Comparison of ENCODE assay signal across 15 cellular contexts in the genomic region with DNA sequence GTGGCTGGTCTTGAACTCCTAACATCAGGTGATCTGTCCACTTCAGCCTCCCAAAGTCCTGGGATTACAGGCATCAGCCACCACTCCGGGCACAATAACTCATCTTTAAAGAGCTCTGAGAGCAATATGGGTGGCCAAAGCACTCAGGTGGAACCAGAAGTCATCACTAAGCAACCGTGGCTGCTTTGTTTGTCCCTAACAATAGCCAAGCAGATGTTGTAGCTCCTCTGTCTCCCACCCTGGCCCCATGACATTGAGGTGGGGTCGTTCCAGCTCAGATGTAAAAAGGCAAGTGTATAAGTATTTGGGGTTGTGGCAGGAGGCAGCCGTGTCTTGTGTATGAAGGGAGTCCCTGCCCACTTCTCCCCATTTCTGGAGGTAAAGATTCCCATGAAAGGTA. TPM values are rescaled to one million over a fixed set of nuclear protein-coding genes. Genes with fewer than 3 reads are reported as not detected.
DNase-seq lines count a peak whose midpoint lies in the region; ATAC-seq, FAIRE-seq and TF ChIP-seq lines count a peak whose summit lies in the region.
"Had no signal": no experiment of that assay in that cellular context is flagged by ENCODE, and none has a peak within 500 bp of the region (broad histone marks: within the 10 kb centered on the region; RNA-seq: fewer than 3 reads in every experiment).

No MANE protein-coding gene starts in this region.

- H3K36me3 ChIP-seq in spleen = peaks cover 0 to 5% (median 0%) of the 10 kb centered on the region in 6 donors

- 59 to 77% (median 64%) methylated on average over 4 of the region's 4 CpGs for WGBS in spleen, 5 donors

- H3K4me3 Mint-ChIP-seq in effector memory CD8-positive, alpha-beta T cell = peak overlapping the region; percentile 43 to 46

- DNase-seq in DMS53 (lab: John Stamatoyannopoulos, UW) = peak; percentile 35
- DNase-seq in DMS53 treated with DMSO at 0.1 percent for 48 hours (lab: John Stamatoyannopoulos, UW; ENCODE audit: unreplicated experiment) = no peak
- DNase-seq in GM18507 (ENCODE audit: extremely low spot score, insufficient read length, low read depth) = no peak
- DNase-seq in effector memory CD8-positive, alpha-beta T cell = no peak
- peak; percentile 53 for DNase-seq in spleen
- DNase-seq in NOMO-1 treated with dmso at 0.1 percent for 144 hours (lab: John Stamatoyannopoulos, UW; ENCODE audit: unreplicated experiment) = no peak
- DNase-seq: NCI-H1417 treated with DMSO at 0.1 percent for 48 hours, NCI-H2029 had no signal

- peak overlapping the region; percentile 71 to 94 for H3K27ac Mint-ChIP-seq in effector memory CD8-positive, alpha-beta T cell

- no peak for TF ChIP-seq POLR2A in spleen (IDR thresholded peaks at IDR 0.05)

- H3K4me1 ChIP-seq in spleen = peaks cover 2 to 77% (median 47%) of the 10 kb centered on the region in 6 donors

- H3K27me3 Mint-ChIP-seq in effector memory CD8-positive, alpha-beta T cell = no peaks in the 10 kb centered on the region

- peak overlapping the region in 5 of 8 donors; percentile 59 to 93 (median 88) for H3K27ac ChIP-seq in spleen
- H3K27ac ChIP-seq: 22Rv1, RWPE1 had no signal

- no peak for TF ChIP-seq CTCF in spleen (IDR thresholded peaks at IDR 0.05 in 8 of 11, conservative IDR thresholded peaks at IDR 0.05 in 3 of 11)

- H3K27me3 ChIP-seq in spleen (replicated peaks in 1 of 7) = no peaks in the 10 kb centered on the region

- H3K4me3 ChIP-seq in spleen = peak overlapping the region in 1 of 8 donors; percentile 1
- H3K4me3 ChIP-seq: K562 had no signal

- H3K36me3 Mint-ChIP-seq in effector memory CD8-positive, alpha-beta T cell (ENCODE audit: insufficient read depth) = peaks cover under 1% of the 10 kb centered on the region

- peak; percentile 55 for FAIRE-seq in GM18507 (lab: Jason Lieb, UNC)

- H3K4me1 Mint-ChIP-seq in effector memory CD8-positive, alpha-beta T cell (ENCODE audit: low read depth in 2 of 2) = peaks cover 39 to 54% of the 10 kb centered on the region in 2 donors

- ATAC-seq in effector memory CD8-positive, alpha-beta T cell (replicated peaks) = no peak
- ATAC-seq in HG03025 (IDR thresholded peaks at IDR 0.05; ENCODE audit: low FRiP score, unreplicated experiment) (no peak), GM18520 (IDR thresholded peaks at IDR 0.05; ENCODE audit: unreplicated experiment) (no peak)

- intact Hi-C loops in spleen (cut with DNase I; ENCODE audit: low total_unique reads) = loop anchor here (5.0 kb wide), 1 partner anchor 36 kb away; no protein-coding TSS in a partner anchor

- H3K9me3 Mint-ChIP-seq in effector memory CD8-positive, alpha-beta T cell = no peaks in the 10 kb centered on the region

- no peaks in the 10 kb centered on the region for H3K9me3 ChIP-seq in spleen

RNA-seq across cellular contexts. Expression of a gene that starts 3.7 kb away (rescaled TPM):
- total RNA-seq in spleen = 100 to 1,000 TPM in 1 of 7 donors, 10 to 100 TPM in 6; 68.0 to 102 (median 84.5) TPM
- polyA plus RNA-seq in spleen = 10 to 100 TPM; 18.9 to 55.0 (median 28.9) TPM
- total RNA-seq: NCI-H460 had no signal
- polyA plus RNA-seq: BJ had no signal

RNA-seq across cellular contexts. Expression of a gene that starts 43.8 kb away (rescaled TPM):
- total RNA-seq in spleen = 10 to 100 TPM; 47.4 to 58.0 (median 52.7) TPM
- polyA plus RNA-seq in spleen = 10 to 100 TPM; 17.1 to 22.9 (median 20.5) TPM

RNA-seq across cellular contexts. Expression of a gene that starts 46.7 kb away (rescaled TPM):
- 10 to 100 TPM; 11.3 to 28.4 (median 15.6) TPM for total RNA-seq in spleen
- polyA plus RNA-seq in spleen = 1 to 10 TPM; 2.4 to 3.1 (median 2.5) TPM

Comparison
In these comparisons a context has a peak if more than half of its experiments do, and no peak if none do; other contexts are left out.
1. DNase-seq: peak in DMS53 (single experiment) and spleen (single experiment); none in DMS53 treated with DMSO at 0.1 percent for 48 hours (single experiment), GM18507 (single experiment), effector memory CD8-positive, alpha-beta T cell (0 of 3) and NOMO-1 treated with dmso at 0.1 percent for 144 hours (single experiment).